1 cellular context compared by ENCODE assay signal in genomic region chr12:26125451-26126339, GRCh38.
TF ChIP-seq lines count a peak whose summit lies in the region.

No MANE protein-coding gene starts in this region.

TF ChIP-seq in HEK293, 187 proteins besides CTCF, POLR2A, EP300 and RAD21 (continued from another document and continues in another):
- TF ChIP-seq ZNF211 (tag by site-specific recombination; IDR thresholded peaks at IDR 0.05; ENCODE audit: low read depth) (no peak), ZNF146 (tag by site-specific recombination; IDR thresholded peaks at IDR 0.05) (no peak), ZNF777 (tag by site-specific recombination; IDR thresholded peaks at IDR 0.05; ENCODE audit: borderline replicate concordance) (no peak), PRDM10 (tag by site-specific recombination; IDR thresholded peaks at IDR 0.05) (peak; percentile 76), ZNF169 (tag by site-specific recombination; IDR thresholded peaks at IDR 0.05) (no peak), ZNF670 (tag by site-specific recombination; IDR thresholded peaks at IDR 0.05; ENCODE audit: low read depth) (no peak), ZNF449 (tag by site-specific recombination; IDR thresholded peaks at IDR 0.05) (no peak; the same call in 1 of the 2 replicates), IKZF3 (tag by site-specific recombination; IDR thresholded peaks at IDR 0.05) (peak; percentile 10), ZBTB6 (tag by site-specific recombination; IDR thresholded peaks at IDR 0.05) (0 out of 2 replicates have a peak, but pooled peaks have one; percentile 22), ZNF626 (tag by site-specific recombination; IDR thresholded peaks at IDR 0.05) (no peak), SP3 (tag by site-specific recombination; IDR thresholded peaks at IDR 0.05) (no peak), EGR2 (tag by site-specific recombination; IDR thresholded peaks at IDR 0.05; ENCODE audit: low read depth) (peak; percentile 72), ZNF692 (tag by site-specific recombination; IDR thresholded peaks at IDR 0.05) (peak; percentile 48; the same call in 1 of the 2 replicates), SP2 (tag by site-specific recombination; IDR thresholded peaks at IDR 0.05) (peak; percentile 57; the same call in 1 of the 2 replicates), ZNF335 (tag by site-specific recombination; conservative IDR thresholded peaks at IDR 0.05) (peak; percentile 84), ZNF843 (tag by site-specific recombination; IDR thresholded peaks at IDR 0.05) (no peak), ZBTB7A (tag by site-specific recombination; IDR thresholded peaks at IDR 0.05; ENCODE audit: low read depth) (no peak), GLIS1 (tag by site-specific recombination; IDR thresholded peaks at IDR 0.05) (peak; percentile 80), ZNF114 (tag by site-specific recombination; IDR thresholded peaks at IDR 0.05) (no peak), ZXDB (tag by site-specific recombination; IDR thresholded peaks at IDR 0.05) (peak; percentile 76), ZNF398 (tag by site-specific recombination; IDR thresholded peaks at IDR 0.05) (peak; percentile 94), ZNF19 (tag by site-specific recombination; IDR thresholded peaks at IDR 0.05; ENCODE audit: low read depth) (no peak), WT1 (tag by site-specific recombination; IDR thresholded peaks at IDR 0.05) (peak; percentile 80), ZNF701 (tag by site-specific recombination; IDR thresholded peaks at IDR 0.05) (no peak), GLI4 (tag by site-specific recombination; IDR thresholded peaks at IDR 0.05) (no peak; the same call in 1 of the 2 replicates), ZNF223 (tag by site-specific recombination; IDR thresholded peaks at IDR 0.05) (no peak), ZNF548 (tag by site-specific recombination; IDR thresholded peaks at IDR 0.05) (no peak)
- TF ChIP-seq, protein P1, sequence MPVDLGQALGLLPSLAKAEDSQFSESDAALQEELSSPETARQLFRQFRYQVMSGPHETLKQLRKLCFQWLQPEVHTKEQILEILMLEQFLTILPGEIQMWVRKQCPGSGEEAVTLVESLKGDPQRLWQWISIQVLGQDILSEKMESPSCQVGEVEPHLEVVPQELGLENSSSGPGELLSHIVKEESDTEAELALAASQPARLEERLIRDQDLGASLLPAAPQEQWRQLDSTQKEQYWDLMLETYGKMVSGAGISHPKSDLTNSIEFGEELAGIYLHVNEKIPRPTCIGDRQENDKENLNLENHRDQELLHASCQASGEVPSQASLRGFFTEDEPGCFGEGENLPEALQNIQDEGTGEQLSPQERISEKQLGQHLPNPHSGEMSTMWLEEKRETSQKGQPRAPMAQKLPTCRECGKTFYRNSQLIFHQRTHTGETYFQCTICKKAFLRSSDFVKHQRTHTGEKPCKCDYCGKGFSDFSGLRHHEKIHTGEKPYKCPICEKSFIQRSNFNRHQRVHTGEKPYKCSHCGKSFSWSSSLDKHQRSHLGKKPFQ (tag by site-specific recombination; IDR thresholded peaks at IDR 0.05) = no peak
- TF ChIP-seq, protein P2, sequence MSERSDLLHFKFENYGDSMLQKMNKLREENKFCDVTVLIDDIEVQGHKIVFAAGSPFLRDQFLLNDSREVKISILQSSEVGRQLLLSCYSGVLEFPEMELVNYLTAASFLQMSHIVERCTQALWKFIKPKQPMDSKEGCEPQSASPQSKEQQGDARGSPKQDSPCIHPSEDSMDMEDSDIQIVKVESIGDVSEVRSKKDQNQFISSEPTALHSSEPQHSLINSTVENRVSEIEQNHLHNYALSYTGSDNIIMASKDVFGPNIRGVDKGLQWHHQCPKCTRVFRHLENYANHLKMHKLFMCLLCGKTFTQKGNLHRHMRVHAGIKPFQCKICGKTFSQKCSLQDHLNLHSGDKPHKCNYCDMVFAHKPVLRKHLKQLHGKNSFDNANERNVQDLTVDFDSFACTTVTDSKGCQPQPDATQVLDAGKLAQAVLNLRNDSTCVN (tag by site-specific recombination; optimal IDR thresholded peaks at IDR 0.05) = peak; percentile 98
- TF ChIP-seq, protein P3, sequence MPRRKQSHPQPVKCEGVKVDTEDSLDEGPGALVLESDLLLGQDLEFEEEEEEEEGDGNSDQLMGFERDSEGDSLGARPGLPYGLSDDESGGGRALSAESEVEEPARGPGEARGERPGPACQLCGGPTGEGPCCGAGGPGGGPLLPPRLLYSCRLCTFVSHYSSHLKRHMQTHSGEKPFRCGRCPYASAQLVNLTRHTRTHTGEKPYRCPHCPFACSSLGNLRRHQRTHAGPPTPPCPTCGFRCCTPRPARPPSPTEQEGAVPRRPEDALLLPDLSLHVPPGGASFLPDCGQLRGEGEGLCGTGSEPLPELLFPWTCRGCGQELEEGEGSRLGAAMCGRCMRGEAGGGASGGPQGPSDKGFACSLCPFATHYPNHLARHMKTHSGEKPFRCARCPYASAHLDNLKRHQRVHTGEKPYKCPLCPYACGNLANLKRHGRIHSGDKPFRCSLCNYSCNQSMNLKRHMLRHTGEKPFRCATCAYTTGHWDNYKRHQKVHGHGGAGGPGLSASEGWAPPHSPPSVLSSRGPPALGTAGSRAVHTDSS (tag by site-specific recombination; IDR thresholded peaks at IDR 0.05) = 0 out of 2 replicates have a peak, but pooled peaks have one; percentile 19
- TF ChIP-seq, protein P4, sequence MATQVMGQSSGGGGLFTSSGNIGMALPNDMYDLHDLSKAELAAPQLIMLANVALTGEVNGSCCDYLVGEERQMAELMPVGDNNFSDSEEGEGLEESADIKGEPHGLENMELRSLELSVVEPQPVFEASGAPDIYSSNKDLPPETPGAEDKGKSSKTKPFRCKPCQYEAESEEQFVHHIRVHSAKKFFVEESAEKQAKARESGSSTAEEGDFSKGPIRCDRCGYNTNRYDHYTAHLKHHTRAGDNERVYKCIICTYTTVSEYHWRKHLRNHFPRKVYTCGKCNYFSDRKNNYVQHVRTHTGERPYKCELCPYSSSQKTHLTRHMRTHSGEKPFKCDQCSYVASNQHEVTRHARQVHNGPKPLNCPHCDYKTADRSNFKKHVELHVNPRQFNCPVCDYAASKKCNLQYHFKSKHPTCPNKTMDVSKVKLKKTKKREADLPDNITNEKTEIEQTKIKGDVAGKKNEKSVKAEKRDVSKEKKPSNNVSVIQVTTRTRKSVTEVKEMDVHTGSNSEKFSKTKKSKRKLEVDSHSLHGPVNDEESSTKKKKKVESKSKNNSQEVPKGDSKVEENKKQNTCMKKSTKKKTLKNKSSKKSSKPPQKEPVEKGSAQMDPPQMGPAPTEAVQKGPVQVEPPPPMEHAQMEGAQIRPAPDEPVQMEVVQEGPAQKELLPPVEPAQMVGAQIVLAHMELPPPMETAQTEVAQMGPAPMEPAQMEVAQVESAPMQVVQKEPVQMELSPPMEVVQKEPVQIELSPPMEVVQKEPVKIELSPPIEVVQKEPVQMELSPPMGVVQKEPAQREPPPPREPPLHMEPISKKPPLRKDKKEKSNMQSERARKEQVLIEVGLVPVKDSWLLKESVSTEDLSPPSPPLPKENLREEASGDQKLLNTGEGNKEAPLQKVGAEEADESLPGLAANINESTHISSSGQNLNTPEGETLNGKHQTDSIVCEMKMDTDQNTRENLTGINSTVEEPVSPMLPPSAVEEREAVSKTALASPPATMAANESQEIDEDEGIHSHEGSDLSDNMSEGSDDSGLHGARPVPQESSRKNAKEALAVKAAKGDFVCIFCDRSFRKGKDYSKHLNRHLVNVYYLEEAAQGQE (tag by site-specific recombination; IDR thresholded peaks at IDR 0.05) = no peak
- TF ChIP-seq, protein P5, sequence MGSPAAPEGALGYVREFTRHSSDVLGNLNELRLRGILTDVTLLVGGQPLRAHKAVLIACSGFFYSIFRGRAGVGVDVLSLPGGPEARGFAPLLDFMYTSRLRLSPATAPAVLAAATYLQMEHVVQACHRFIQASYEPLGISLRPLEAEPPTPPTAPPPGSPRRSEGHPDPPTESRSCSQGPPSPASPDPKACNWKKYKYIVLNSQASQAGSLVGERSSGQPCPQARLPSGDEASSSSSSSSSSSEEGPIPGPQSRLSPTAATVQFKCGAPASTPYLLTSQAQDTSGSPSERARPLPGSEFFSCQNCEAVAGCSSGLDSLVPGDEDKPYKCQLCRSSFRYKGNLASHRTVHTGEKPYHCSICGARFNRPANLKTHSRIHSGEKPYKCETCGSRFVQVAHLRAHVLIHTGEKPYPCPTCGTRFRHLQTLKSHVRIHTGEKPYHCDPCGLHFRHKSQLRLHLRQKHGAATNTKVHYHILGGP (tag by site-specific recombination; IDR thresholded peaks at IDR 0.05) = no peak
- TF ChIP-seq, protein P6, sequence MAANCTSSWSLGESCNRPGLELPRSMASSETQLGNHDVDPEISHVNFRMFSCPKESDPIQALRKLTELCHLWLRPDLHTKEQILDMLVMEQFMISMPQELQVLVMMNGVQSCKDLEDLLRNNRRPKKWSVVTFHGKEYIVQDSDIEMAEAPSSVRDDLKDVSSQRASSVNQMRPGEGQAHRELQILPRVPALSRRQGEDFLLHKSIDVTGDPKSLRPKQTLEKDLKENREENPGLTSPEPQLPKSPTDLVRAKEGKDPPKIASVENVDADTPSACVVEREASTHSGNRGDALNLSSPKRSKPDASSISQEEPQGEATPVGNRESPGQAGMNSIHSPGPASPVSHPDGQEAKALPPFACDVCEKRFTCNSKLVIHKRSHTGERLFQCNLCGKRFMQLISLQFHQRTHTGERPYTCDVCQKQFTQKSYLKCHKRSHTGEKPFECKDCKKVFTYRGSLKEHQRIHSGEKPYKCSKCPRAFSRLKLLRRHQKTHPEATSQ (tag by site-specific recombination; IDR thresholded peaks at IDR 0.05) = no peak
